1 cellular context compared by ENCODE assay signal in the genomic region with DNA sequence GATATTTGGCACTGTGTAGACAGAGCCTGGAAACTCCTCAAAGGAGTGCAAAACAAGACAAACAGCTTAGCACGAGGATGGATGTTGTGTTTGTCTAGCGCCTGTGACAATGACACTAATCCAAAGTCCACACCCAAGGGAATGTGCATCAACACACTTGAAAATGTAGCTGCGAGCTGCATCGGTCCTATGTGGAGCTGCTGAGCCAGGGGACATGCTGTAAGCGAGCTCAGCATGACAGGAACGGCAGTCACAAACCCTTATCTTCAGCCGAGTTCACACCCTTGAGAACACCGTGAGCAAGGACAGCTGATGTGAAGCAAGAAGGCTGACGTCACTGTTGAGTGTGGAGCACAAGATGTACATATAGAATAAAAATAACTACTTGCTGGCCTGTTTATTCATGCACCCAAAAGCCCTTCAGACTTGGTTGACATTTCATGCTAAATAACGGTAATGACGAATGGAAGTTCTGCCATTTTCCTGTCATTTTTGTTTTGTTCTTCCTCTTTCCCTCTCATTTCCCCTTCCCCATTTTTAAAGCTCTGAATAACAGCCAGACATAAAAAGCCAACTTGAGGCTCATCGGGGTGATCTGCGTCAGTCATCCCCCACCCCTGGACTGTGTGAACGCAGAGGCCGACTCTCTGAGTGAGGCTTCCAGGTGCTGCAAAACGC.
TF ChIP-seq lines count a peak whose summit lies in the region.

No MANE protein-coding gene starts in this region.

TF ChIP-seq in K562, 482 proteins besides CTCF, POLR2A, EP300 and RAD21 (continued from another document and continues in another):
- TF ChIP-seq, protein P1, sequence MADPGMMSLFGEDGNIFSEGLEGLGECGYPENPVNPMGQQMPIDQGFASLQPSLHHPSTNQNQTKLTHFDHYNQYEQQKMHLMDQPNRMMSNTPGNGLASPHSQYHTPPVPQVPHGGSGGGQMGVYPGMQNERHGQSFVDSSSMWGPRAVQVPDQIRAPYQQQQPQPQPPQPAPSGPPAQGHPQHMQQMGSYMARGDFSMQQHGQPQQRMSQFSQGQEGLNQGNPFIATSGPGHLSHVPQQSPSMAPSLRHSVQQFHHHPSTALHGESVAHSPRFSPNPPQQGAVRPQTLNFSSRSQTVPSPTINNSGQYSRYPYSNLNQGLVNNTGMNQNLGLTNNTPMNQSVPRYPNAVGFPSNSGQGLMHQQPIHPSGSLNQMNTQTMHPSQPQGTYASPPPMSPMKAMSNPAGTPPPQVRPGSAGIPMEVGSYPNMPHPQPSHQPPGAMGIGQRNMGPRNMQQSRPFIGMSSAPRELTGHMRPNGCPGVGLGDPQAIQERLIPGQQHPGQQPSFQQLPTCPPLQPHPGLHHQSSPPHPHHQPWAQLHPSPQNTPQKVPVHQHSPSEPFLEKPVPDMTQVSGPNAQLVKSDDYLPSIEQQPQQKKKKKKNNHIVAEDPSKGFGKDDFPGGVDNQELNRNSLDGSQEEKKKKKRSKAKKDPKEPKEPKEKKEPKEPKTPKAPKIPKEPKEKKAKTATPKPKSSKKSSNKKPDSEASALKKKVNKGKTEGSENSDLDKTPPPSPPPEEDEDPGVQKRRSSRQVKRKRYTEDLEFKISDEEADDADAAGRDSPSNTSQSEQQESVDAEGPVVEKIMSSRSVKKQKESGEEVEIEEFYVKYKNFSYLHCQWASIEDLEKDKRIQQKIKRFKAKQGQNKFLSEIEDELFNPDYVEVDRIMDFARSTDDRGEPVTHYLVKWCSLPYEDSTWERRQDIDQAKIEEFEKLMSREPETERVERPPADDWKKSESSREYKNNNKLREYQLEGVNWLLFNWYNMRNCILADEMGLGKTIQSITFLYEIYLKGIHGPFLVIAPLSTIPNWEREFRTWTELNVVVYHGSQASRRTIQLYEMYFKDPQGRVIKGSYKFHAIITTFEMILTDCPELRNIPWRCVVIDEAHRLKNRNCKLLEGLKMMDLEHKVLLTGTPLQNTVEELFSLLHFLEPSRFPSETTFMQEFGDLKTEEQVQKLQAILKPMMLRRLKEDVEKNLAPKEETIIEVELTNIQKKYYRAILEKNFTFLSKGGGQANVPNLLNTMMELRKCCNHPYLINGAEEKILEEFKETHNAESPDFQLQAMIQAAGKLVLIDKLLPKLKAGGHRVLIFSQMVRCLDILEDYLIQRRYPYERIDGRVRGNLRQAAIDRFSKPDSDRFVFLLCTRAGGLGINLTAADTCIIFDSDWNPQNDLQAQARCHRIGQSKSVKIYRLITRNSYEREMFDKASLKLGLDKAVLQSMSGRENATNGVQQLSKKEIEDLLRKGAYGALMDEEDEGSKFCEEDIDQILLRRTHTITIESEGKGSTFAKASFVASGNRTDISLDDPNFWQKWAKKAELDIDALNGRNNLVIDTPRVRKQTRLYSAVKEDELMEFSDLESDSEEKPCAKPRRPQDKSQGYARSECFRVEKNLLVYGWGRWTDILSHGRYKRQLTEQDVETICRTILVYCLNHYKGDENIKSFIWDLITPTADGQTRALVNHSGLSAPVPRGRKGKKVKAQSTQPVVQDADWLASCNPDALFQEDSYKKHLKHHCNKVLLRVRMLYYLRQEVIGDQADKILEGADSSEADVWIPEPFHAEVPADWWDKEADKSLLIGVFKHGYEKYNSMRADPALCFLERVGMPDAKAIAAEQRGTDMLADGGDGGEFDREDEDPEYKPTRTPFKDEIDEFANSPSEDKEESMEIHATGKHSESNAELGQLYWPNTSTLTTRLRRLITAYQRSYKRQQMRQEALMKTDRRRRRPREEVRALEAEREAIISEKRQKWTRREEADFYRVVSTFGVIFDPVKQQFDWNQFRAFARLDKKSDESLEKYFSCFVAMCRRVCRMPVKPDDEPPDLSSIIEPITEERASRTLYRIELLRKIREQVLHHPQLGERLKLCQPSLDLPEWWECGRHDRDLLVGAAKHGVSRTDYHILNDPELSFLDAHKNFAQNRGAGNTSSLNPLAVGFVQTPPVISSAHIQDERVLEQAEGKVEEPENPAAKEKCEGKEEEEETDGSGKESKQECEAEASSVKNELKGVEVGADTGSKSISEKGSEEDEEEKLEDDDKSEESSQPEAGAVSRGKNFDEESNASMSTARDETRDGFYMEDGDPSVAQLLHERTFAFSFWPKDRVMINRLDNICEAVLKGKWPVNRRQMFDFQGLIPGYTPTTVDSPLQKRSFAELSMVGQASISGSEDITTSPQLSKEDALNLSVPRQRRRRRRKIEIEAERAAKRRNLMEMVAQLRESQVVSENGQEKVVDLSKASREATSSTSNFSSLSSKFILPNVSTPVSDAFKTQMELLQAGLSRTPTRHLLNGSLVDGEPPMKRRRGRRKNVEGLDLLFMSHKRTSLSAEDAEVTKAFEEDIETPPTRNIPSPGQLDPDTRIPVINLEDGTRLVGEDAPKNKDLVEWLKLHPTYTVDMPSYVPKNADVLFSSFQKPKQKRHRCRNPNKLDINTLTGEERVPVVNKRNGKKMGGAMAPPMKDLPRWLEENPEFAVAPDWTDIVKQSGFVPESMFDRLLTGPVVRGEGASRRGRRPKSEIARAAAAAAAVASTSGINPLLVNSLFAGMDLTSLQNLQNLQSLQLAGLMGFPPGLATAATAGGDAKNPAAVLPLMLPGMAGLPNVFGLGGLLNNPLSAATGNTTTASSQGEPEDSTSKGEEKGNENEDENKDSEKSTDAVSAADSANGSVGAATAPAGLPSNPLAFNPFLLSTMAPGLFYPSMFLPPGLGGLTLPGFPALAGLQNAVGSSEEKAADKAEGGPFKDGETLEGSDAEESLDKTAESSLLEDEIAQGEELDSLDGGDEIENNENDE (IDR thresholded peaks at IDR 0.05; ENCODE audit: low read depth, low read length) = no peak
- TF ChIP-seq, protein P2, sequence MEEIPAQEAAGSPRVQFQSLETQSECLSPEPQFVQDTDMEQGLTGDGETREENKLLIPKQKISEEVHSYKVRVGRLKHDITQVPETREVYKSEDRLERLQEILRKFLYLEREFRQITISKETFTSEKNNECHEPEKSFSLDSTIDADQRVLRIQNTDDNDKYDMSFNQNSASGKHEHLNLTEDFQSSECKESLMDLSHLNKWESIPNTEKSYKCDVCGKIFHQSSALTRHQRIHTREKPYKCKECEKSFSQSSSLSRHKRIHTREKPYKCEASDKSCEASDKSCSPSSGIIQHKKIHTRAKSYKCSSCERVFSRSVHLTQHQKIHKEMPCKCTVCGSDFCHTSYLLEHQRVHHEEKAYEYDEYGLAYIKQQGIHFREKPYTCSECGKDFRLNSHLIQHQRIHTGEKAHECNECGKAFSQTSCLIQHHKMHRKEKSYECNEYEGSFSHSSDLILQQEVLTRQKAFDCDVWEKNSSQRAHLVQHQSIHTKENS (CRISPR knock-in tag; IDR thresholded peaks at IDR 0.05) = no peak
- TF ChIP-seq ZBTB12 (CRISPR knock-in tag; IDR thresholded peaks at IDR 0.05) = peak; percentile 69
- no peak for TF ChIP-seq PTTG1 (tag; IDR thresholded peaks at IDR 0.05; ENCODE audit: low read depth)
- no peak for TF ChIP-seq TCF3 (CRISPR knock-in tag; IDR thresholded peaks at IDR 0.05)
- TF ChIP-seq ZNF165 (CRISPR knock-in tag; IDR thresholded peaks at IDR 0.05; ENCODE audit: borderline replicate concordance) = no peak
- TF ChIP-seq, protein P3, sequence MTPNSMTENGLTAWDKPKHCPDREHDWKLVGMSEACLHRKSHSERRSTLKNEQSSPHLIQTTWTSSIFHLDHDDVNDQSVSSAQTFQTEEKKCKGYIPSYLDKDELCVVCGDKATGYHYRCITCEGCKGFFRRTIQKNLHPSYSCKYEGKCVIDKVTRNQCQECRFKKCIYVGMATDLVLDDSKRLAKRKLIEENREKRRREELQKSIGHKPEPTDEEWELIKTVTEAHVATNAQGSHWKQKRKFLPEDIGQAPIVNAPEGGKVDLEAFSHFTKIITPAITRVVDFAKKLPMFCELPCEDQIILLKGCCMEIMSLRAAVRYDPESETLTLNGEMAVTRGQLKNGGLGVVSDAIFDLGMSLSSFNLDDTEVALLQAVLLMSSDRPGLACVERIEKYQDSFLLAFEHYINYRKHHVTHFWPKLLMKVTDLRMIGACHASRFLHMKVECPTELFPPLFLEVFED (CRISPR knock-in tag; conservative IDR thresholded peaks at IDR 0.05) = 0 out of 2 replicates have a peak, but pooled peaks have one; percentile 33
- TF ChIP-seq BRF1 (IDR thresholded peaks at IDR 0.05; ENCODE audit: borderline replicate concordance, extremely low read depth, insufficient read length) = no peak
- TF ChIP-seq, protein P4, sequence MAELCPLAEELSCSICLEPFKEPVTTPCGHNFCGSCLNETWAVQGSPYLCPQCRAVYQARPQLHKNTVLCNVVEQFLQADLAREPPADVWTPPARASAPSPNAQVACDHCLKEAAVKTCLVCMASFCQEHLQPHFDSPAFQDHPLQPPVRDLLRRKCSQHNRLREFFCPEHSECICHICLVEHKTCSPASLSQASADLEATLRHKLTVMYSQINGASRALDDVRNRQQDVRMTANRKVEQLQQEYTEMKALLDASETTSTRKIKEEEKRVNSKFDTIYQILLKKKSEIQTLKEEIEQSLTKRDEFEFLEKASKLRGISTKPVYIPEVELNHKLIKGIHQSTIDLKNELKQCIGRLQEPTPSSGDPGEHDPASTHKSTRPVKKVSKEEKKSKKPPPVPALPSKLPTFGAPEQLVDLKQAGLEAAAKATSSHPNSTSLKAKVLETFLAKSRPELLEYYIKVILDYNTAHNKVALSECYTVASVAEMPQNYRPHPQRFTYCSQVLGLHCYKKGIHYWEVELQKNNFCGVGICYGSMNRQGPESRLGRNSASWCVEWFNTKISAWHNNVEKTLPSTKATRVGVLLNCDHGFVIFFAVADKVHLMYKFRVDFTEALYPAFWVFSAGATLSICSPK (IDR thresholded peaks at IDR 0.05; ENCODE audit: borderline replicate concordance) = no peak
- no peak for TF ChIP-seq ZC3H11A (IDR thresholded peaks at IDR 0.05; ENCODE audit: low read depth, low read length)
- no peak for TF ChIP-seq PHF20 (IDR thresholded peaks at IDR 0.05; ENCODE audit: partially characterized antibody)
- no peak for TF ChIP-seq MTA1 (IDR thresholded peaks at IDR 0.05; ENCODE audit: borderline replicate concordance)
- TF ChIP-seq ERF (CRISPR knock-in tag; IDR thresholded peaks at IDR 0.05) = no peak
- TF ChIP-seq MXI1 (IDR thresholded peaks at IDR 0.05; ENCODE audit: low read depth, low read length) = no peak
- TF ChIP-seq HSF4 (CRISPR knock-in tag; IDR thresholded peaks at IDR 0.05; ENCODE audit: borderline replicate concordance) = no peak
- TF ChIP-seq WHSC1 (IDR thresholded peaks at IDR 0.05; ENCODE audit: low read length) = no peak
- TF ChIP-seq NFE2 (IDR thresholded peaks at IDR 0.05; ENCODE audit: low read depth) = peak; percentile 33; the same call in 1 of the 2 replicates
- no peak for TF ChIP-seq ZNF449 (CRISPR knock-in tag; IDR thresholded peaks at IDR 0.05)
- TF ChIP-seq SMARCA4 (IDR thresholded peaks at IDR 0.05) = no peak
- no peak for TF ChIP-seq TAF1 (IDR thresholded peaks at IDR 0.05; ENCODE audit: control insufficient read depth, extremely low read depth, insufficient read depth, low read length, severe bottlenecking)
- TF ChIP-seq HEY1 (CRISPR knock-in tag; IDR thresholded peaks at IDR 0.05; ENCODE audit: borderline replicate concordance) = no peak
- TF ChIP-seq ZNF239 (CRISPR knock-in tag; IDR thresholded peaks at IDR 0.05) = no peak
- no peak for TF ChIP-seq PREB (CRISPR knock-in tag; IDR thresholded peaks at IDR 0.05)
- TF ChIP-seq NUFIP1 (IDR thresholded peaks at IDR 0.05; ENCODE audit: partially characterized antibody) = no peak
- no peak for TF ChIP-seq IRF2 (CRISPR knock-in tag; IDR thresholded peaks at IDR 0.05)
- TF ChIP-seq COPS2 (conservative IDR thresholded peaks at IDR 0.05) = no peak
- TF ChIP-seq, protein P5, sequence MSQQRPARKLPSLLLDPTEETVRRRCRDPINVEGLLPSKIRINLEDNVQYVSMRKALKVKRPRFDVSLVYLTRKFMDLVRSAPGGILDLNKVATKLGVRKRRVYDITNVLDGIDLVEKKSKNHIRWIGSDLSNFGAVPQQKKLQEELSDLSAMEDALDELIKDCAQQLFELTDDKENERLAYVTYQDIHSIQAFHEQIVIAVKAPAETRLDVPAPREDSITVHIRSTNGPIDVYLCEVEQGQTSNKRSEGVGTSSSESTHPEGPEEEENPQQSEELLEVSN (IDR thresholded peaks at IDR 0.05; ENCODE audit: borderline replicate concordance in 1 of 2, extremely low read depth in 1 of 2, insufficient read depth in 1 of 2, insufficient read length in 1 of 2, low read depth in 1 of 2, low read length in 1 of 2, poor library complexity in 1 of 2, severe bottlenecking in 1 of 2) = peak; percentile 26 to 45
- TF ChIP-seq, protein P6, sequence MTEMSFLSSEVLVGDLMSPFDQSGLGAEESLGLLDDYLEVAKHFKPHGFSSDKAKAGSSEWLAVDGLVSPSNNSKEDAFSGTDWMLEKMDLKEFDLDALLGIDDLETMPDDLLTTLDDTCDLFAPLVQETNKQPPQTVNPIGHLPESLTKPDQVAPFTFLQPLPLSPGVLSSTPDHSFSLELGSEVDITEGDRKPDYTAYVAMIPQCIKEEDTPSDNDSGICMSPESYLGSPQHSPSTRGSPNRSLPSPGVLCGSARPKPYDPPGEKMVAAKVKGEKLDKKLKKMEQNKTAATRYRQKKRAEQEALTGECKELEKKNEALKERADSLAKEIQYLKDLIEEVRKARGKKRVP (CRISPR knock-in tag; IDR thresholded peaks at IDR 0.05) = no peak
- no peak for TF ChIP-seq ESRRB (CRISPR knock-in tag; IDR thresholded peaks at IDR 0.05; ENCODE audit: borderline replicate concordance)
- TF ChIP-seq POU5F1 (IDR thresholded peaks at IDR 0.05; ENCODE audit: borderline replicate concordance, low read depth, low read length, partially characterized antibody) = no peak
- no peak for TF ChIP-seq MEF2D (tag; conservative IDR thresholded peaks at IDR 0.05; ENCODE audit: low read depth)
- no peak for TF ChIP-seq FOXK1 (CRISPR knock-in tag; IDR thresholded peaks at IDR 0.05; ENCODE audit: borderline replicate concordance)
